Comparison of ENCODE assay signal across 13 cellular contexts in genomic region chr10:3324572-3324971, GRCh38.
"Had no signal": no experiment of that assay in that cellular context is flagged by ENCODE, and none has a peak within 500 bp of the region (broad histone marks: within the 10 kb centered on the region; RNA-seq: fewer than 3 reads in every experiment).

No MANE protein-coding gene starts in this region.

- ATAC-seq: activated T-cell treated with anti-CD3 and anti-CD28 coated beads, Interleukin-2, amount 50 U/mL, for 4 hours; stimulated activated memory B cell treated with anti-CD40 and anti-IgM and Interleukin-4, amounts not matched to agents 10 μg/mL and 1 μg/mL and 100 μg/mL, for 72 hours; T-cell had no signal

- H3K4me1 Mint-ChIP-seq: activated naive CD8-positive, alpha-beta T cell treated with anti-CD3 and anti-CD28 coated beads for 36 hours; stimulated activated memory B cell treated with anti-CD40 and anti-IgM and Interleukin-4, amounts not matched to agents 10 μg/mL and 1 μg/mL and 100 μg/mL, for 72 hours; T-cell had no signal

- DNase-seq: activated CD4-positive, alpha-beta memory T cell treated with anti-CD3 and anti-CD28 coated beads for 36 hours; activated gamma-delta T cell; activated naive CD8-positive, alpha-beta T cell treated with anti-CD3 and anti-CD28 coated beads for 36 hours; activated T-cell treated with anti-CD3 and anti-CD28 coated beads, Interleukin-2, amount 50 U/mL, for 4 hours; kidney; left ventricle myocardium inferior; mesendoderm; T-cell had no signal

- H3K36me3 Mint-ChIP-seq: activated CD4-positive, alpha-beta memory T cell treated with anti-CD3 and anti-CD28 coated beads for 36 hours; activated naive CD8-positive, alpha-beta T cell treated with anti-CD3 and anti-CD28 coated beads for 36 hours; stimulated activated memory B cell treated with anti-CD40 and anti-IgM and Interleukin-4, amounts not matched to agents 10 μg/mL and 1 μg/mL and 100 μg/mL, for 72 hours; T-cell had no signal

- H3K27ac Mint-ChIP-seq: activated CD4-positive, alpha-beta memory T cell treated with anti-CD3 and anti-CD28 coated beads for 36 hours; activated naive CD8-positive, alpha-beta T cell treated with anti-CD3 and anti-CD28 coated beads for 36 hours; stimulated activated memory B cell treated with anti-CD40 and anti-IgM and Interleukin-4, amounts not matched to agents 10 μg/mL and 1 μg/mL and 100 μg/mL, for 72 hours had no signal

- H3K4me3 Mint-ChIP-seq: activated CD4-positive, alpha-beta memory T cell treated with anti-CD3 and anti-CD28 coated beads for 36 hours; activated naive CD8-positive, alpha-beta T cell treated with anti-CD3 and anti-CD28 coated beads for 36 hours; activated T-cell treated with anti-CD3 and anti-CD28 coated beads, Interleukin-2, amount 50 U/mL, for 4 hours; stimulated activated memory B cell treated with anti-CD40 and anti-IgM and Interleukin-4, amounts not matched to agents 10 μg/mL and 1 μg/mL and 100 μg/mL, for 72 hours; T-cell had no signal

- H3K9me3 ChIP-seq: heart left ventricle, left ventricle myocardium inferior had no signal

- H3K4me1 ChIP-seq: left ventricle myocardium inferior had no signal

- H3K27ac ChIP-seq: heart left ventricle, left ventricle myocardium inferior, VCaP had no signal

- H3K4me3 ChIP-seq: heart left ventricle, left ventricle myocardium inferior, smooth muscle cell had no signal

- H3K36me3 ChIP-seq: heart left ventricle, left ventricle myocardium inferior had no signal

- H3K4me2 ChIP-seq: smooth muscle cell had no signal

- H3K27me3 Mint-ChIP-seq: activated CD4-positive, alpha-beta memory T cell treated with anti-CD3 and anti-CD28 coated beads for 36 hours; activated naive CD8-positive, alpha-beta T cell treated with anti-CD3 and anti-CD28 coated beads for 36 hours had no signal

- H3K9me3 Mint-ChIP-seq: activated CD4-positive, alpha-beta memory T cell treated with anti-CD3 and anti-CD28 coated beads for 36 hours; activated naive CD8-positive, alpha-beta T cell treated with anti-CD3 and anti-CD28 coated beads for 36 hours; activated T-cell treated with anti-CD3 and anti-CD28 coated beads, Interleukin-2, amount 50 U/mL, for 4 hours; T-cell had no signal

- H3K27me3 ChIP-seq: dorsolateral prefrontal cortex, heart left ventricle had no signal
